13 cellular contexts compared by ENCODE assay signal in the genomic region with DNA sequence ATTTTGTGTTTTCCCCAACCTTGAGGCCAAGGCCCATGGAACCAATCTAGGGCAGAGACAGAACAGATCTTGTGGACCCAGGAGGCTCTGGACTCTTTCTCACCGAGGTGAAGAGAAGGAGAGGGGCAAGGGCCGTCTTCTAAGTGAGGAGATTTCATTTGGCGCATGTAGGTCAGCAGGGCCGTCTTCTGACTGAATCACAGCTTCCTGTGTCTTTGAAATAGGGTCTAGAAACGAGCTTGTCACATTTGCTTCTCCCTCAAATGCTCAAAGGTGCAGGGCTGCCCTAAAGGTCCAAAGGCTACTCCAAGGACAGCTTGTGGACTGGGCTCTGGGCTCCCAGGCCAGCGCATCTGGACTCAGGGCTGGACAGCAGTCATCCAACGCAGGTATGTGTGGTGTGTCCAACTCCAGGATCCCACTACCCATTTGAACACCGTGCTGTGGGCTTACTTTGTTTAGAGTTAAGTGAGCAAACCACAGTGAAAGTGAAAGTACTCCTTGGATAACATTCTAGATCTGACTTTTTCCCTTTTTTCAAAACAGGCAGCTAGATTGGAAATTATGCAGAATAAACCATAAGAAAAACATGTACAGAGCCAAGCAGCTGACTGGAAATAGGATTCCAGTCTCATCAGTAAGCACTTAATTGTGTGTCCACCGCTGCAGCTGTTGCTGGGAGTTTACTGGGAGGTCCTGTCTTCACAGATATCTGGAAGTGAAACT.
A peak's percentile ranks its signal among the peaks of the same experiment; 100 is the strongest.
DNase-seq lines count a peak whose midpoint lies in the region; ATAC-seq and TF ChIP-seq lines count a peak whose summit lies in the region.
"Had no signal": no experiment of that assay in that cellular context is flagged by ENCODE, and none has a peak within 500 bp of the region (broad histone marks: within the 10 kb centered on the region; RNA-seq: fewer than 3 reads in every experiment).

No MANE protein-coding gene starts in this region.

- no peak for TF ChIP-seq CTCF in astrocyte of the cerebellum (IDR thresholded peaks at IDR 0.05; ENCODE audit: low read depth, low read length, missing control alignments)
- TF ChIP-seq CTCF in mucosa of descending colon (IDR thresholded peaks at IDR 0.05): no peak
- no peak for TF ChIP-seq CTCF in omental fat pad (IDR thresholded peaks at IDR 0.05)

- H3K9me3 ChIP-seq in mucosa of descending colon: no peaks in the 10 kb centered on the region
- H3K9me3 ChIP-seq: heart left ventricle had no signal

- DNase-seq in left cardiac atrium: no peak
- DNase-seq in Right ventricle myocardium inferior (ENCODE audit: missing footprints): no peak
- DNase-seq in astrocyte of the cerebellum (ENCODE audit: low read depth): peak; percentile 45
- peak in 1 of 3 donors; percentile 27 for DNase-seq in mucosa of descending colon
- DNase-seq in omental fat pad (ENCODE audit: low spot score): no peak
- DNase-seq: activated CD4-positive, CD25-positive, alpha-beta regulatory T cell; NCI-H1048 had no signal

- intact Hi-C loops in left cardiac atrium (cut with DNase I) (no loop called here), Right ventricle myocardium inferior (cut with DNase I) (no loop called here), mucosa of descending colon (cut with DNase I, micrococcal nuclease) (no loop called here)

- no peaks in the 10 kb centered on the region for H3K36me3 ChIP-seq in mucosa of descending colon (ENCODE audit: low read depth)
- H3K36me3 ChIP-seq: heart left ventricle, neural progenitor cell had no signal

- in situ Hi-C loops in astrocyte of the cerebellum (cut with HindIII; ENCODE audit: low sequenced_read_pairs): no loop called here

- peaks cover 2% of the 10 kb centered on the region for H3K4me1 ChIP-seq in mucosa of descending colon (ENCODE audit: low read depth)
- H3K4me1 ChIP-seq: neural progenitor cell had no signal

- H3K4me3 ChIP-seq in astrocyte of the cerebellum (ENCODE audit: low read depth, low read length): no peak overlapping the region
- no peak overlapping the region for H3K4me3 ChIP-seq in mucosa of descending colon
- H3K4me3 ChIP-seq: neural progenitor cell had no signal

- ATAC-seq in left cardiac atrium (peak; percentile 23 to 51), Right ventricle myocardium inferior (no peak), mucosa of descending colon (peak; percentile 16), HG03095 (IDR thresholded peaks at IDR 0.05; ENCODE audit: unreplicated experiment) (no peak), HG03521 (IDR thresholded peaks at IDR 0.05; ENCODE audit: unreplicated experiment) (no peak), HG03439 (IDR thresholded peaks at IDR 0.05; ENCODE audit: unreplicated experiment) (no peak), omental fat pad (ENCODE audit: low FRiP score) (no peak)
- ATAC-seq: heart left ventricle, Panc1 had no signal

Comparison
In these comparisons a context has a peak if more than half of its experiments do, and no peak if none do; other contexts are left out.
1. ATAC-seq: peak in left cardiac atrium (2 of 2) and mucosa of descending colon (single experiment); none in Right ventricle myocardium inferior (single experiment), HG03095 (single experiment), HG03521 (single experiment), HG03439 (single experiment) and omental fat pad (single experiment).